ENCODE assay signal across 21 cellular contexts in the genomic region with DNA sequence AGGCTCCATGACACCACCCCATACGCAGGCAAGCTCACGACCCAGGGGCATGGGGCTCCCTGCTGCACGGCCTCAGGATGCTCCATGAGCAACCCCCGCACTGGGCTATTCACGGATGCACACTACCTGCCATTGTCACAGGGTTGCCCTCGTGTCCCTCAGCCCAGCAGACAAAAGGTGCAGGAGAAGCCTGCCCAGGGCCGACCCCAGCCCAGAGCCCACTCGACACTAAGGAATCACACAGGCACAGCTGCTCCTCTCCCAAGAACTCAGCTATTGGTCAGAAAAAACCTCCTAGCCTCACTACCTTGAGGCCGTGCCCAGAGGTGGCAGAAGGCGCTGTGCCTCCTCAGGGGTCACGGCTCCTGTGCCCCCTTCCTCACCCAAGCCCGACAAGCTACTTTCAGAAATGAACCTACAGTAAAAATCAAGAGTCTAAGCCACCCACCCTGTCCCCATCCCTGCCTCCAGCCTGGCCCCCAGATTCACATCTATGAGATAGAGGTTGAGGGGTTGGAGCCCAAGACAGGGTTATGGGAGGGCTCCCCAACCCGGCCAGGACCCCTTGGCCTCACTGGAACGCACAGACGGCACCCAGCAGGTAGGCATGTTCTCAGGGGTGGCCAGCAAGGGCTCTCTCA. TPM values are rescaled to one million over a fixed set of nuclear protein-coding genes. Genes with fewer than 3 reads are reported as not detected.
DNase-seq lines count a peak whose midpoint lies in the region; ATAC-seq and TF ChIP-seq lines count a peak whose summit lies in the region.
"Had no signal": no experiment of that assay in that cellular context is flagged by ENCODE, and none has a peak within 500 bp of the region (broad histone marks: within the 10 kb centered on the region; RNA-seq: fewer than 3 reads in every experiment).

No MANE protein-coding gene starts in this region.

- no peak for TF ChIP-seq POLR2A in gastrocnemius medialis (IDR thresholded peaks at IDR 0.05)

- peak overlapping the region; percentile 89 to 90 (median 90) for H3K27ac ChIP-seq in gastrocnemius medialis
- no peak overlapping the region for H3K27ac ChIP-seq in effector memory CD4-positive, alpha-beta T cell (ENCODE audit: insufficient read depth, low read length, poor library complexity, severe bottlenecking)
- H3K27ac ChIP-seq: right lobe of liver had no signal

- ATAC-seq in gastrocnemius medialis (no peak), HG03097 (IDR thresholded peaks at IDR 0.05; ENCODE audit: low FRiP score, unreplicated experiment) (no peak)
- ATAC-seq: naive thymus-derived CD4-positive, alpha-beta T cell; stimulated activated naive B cell treated with anti-CD40 and anti-IgM and Interleukin-4, amounts not matched to agents 10 μg/mL and 1 μg/mL and 100 μg/mL, for 72 hours had no signal

- peak overlapping the region; percentile 20 for H3K4me3 Mint-ChIP-seq in glutamatergic neuron (ENCODE audit: unreplicated experiment)
- H3K4me3 Mint-ChIP-seq: activated naive CD8-positive, alpha-beta T cell treated with anti-CD3 and anti-CD28 coated beads, Interleukin-2, amount 10 ng/mL, durations not matched to agents 7 days and 5 days; B cell; naive thymus-derived CD4-positive, alpha-beta T cell; stimulated activated naive B cell treated with anti-CD40 and anti-IgM and Interleukin-4, amounts not matched to agents 10 μg/mL and 1 μg/mL and 100 μg/mL, for 72 hours; T-helper 1 cell treated with Interleukin-12 subunit alpha and Interleukin-12 subunit beta and Interleukin-4 antibody, amounts not matched to agents 30 μg/mL and 1 μg/mL, for 36 hours had no signal

- peaks cover 18% of the 10 kb centered on the region for H3K9me3 Mint-ChIP-seq in glutamatergic neuron (ENCODE audit: unreplicated experiment)
- H3K9me3 Mint-ChIP-seq: activated naive CD8-positive, alpha-beta T cell treated with anti-CD3 and anti-CD28 coated beads, Interleukin-2, amount 10 ng/mL, durations not matched to agents 7 days and 5 days; stimulated activated naive B cell treated with anti-CD40 and anti-IgM and Interleukin-4, amounts not matched to agents 10 μg/mL and 1 μg/mL and 100 μg/mL, for 72 hours; T-helper 1 cell treated with Interleukin-12 subunit alpha and Interleukin-12 subunit beta and Interleukin-4 antibody, amounts not matched to agents 30 μg/mL and 1 μg/mL, for 36 hours had no signal

- no peaks in the 10 kb centered on the region for H3K9me3 ChIP-seq in gastrocnemius medialis
- no peaks in the 10 kb centered on the region for H3K9me3 ChIP-seq in effector memory CD4-positive, alpha-beta T cell (ENCODE audit: control insufficient read depth, low read length)
- H3K9me3 ChIP-seq: left lung, right lobe of liver had no signal

- DNase-seq in D341Med (ENCODE audit: low spot score) (peak; percentile 11), glutamatergic neuron (no peak), gastrocnemius medialis (no peak), NCI-H146 (lab: John Stamatoyannopoulos, UW) (no peak), NCI-H1417 treated with DMSO at 0.1 percent for 48 hours (lab: John Stamatoyannopoulos, UW) (no peak)
- peak; percentile 17 for DNase-seq in activated CD8-positive, alpha-beta memory T cell treated with anti-CD3 and anti-CD28 coated beads, Interleukin-2, amount 50 U/mL, for 48 hours
- DNase-seq in effector memory CD4-positive, alpha-beta T cell: no peak
- DNase-seq: activated CD4-positive, CD25-positive, alpha-beta regulatory T cell treated with anti-CD3 and anti-CD28 coated beads, Interleukin-2, amount 50 U/mL, for 72 hours; activated naive CD8-positive, alpha-beta T cell treated with anti-CD3 and anti-CD28 coated beads, Interleukin-2, amount 10 ng/mL, durations not matched to agents 7 days and 5 days; cerebellar nuclear complex; erythroblast; naive thymus-derived CD4-positive, alpha-beta T cell; NCI-H1694 treated with DMSO at 0.1 percent for 48 hours; NCI-H524; right lobe of liver; stimulated activated naive B cell treated with anti-CD40 and anti-IgM and Interleukin-4, amounts not matched to agents 10 μg/mL and 1 μg/mL and 100 μg/mL, for 72 hours had no signal

- H3K4me1 ChIP-seq in gastrocnemius medialis: peaks cover 22 to 34% of the 10 kb centered on the region in 2 donors
- H3K4me1 ChIP-seq in effector memory CD4-positive, alpha-beta T cell (ENCODE audit: control insufficient read depth, insufficient read depth, low read length, poor library complexity, severe bottlenecking): no peaks in the 10 kb centered on the region
- H3K4me1 ChIP-seq: right lobe of liver had no signal

- H3K4me1 Mint-ChIP-seq in glutamatergic neuron (ENCODE audit: low read depth, unreplicated experiment): peaks cover 48% of the 10 kb centered on the region
- H3K4me1 Mint-ChIP-seq: stimulated activated naive B cell treated with anti-CD40 and anti-IgM and Interleukin-4, amounts not matched to agents 10 μg/mL and 1 μg/mL and 100 μg/mL, for 72 hours had no signal

- in situ Hi-C loops in gastrocnemius medialis (cut with MboI; ENCODE audit: low sequenced_read_pairs in 4 of 4): no loop called here

- H3K36me3 Mint-ChIP-seq in glutamatergic neuron (ENCODE audit: unreplicated experiment): peaks cover 3% of the 10 kb centered on the region

- TF ChIP-seq CTCF in glutamatergic neuron (IDR thresholded peaks at IDR 0.05; ENCODE audit: partially characterized antibody, unreplicated experiment) (no peak), gastrocnemius medialis (IDR thresholded peaks at IDR 0.05 in 4 of 5, conservative IDR thresholded peaks at IDR 0.05 in 1 of 5) (no peak)

- H3K4me3 ChIP-seq in gastrocnemius medialis: no peak overlapping the region
- no peak overlapping the region for H3K4me3 ChIP-seq in effector memory CD4-positive, alpha-beta T cell (ENCODE audit: insufficient read depth, low read depth, low read length, poor library complexity, severe bottlenecking)
- H3K4me3 ChIP-seq: left lung, right lobe of liver had no signal

- H3K36me3 ChIP-seq in gastrocnemius medialis: peaks cover 0 to 32% of the 10 kb centered on the region in 2 donors
- peaks cover 22% of the 10 kb centered on the region for H3K36me3 ChIP-seq in effector memory CD4-positive, alpha-beta T cell (ENCODE audit: control insufficient read depth, insufficient read depth, low read length)

- intact Hi-C loops in gastrocnemius medialis (cut with DNase I; ENCODE audit: low total_unique reads): no loop called here

- no peaks in the 10 kb centered on the region for H3K27me3 ChIP-seq in gastrocnemius medialis
- no peaks in the 10 kb centered on the region for H3K27me3 ChIP-seq in effector memory CD4-positive, alpha-beta T cell (replicated peaks; ENCODE audit: control insufficient read depth, insufficient read depth, low read length, poor library complexity, severe bottlenecking)
- H3K27me3 ChIP-seq: left lung, right lobe of liver had no signal

- peaks cover 38% of the 10 kb centered on the region for H3K27me3 Mint-ChIP-seq in glutamatergic neuron (ENCODE audit: unreplicated experiment)
- H3K27me3 Mint-ChIP-seq: activated naive CD8-positive, alpha-beta T cell treated with anti-CD3 and anti-CD28 coated beads, Interleukin-2, amount 10 ng/mL, durations not matched to agents 7 days and 5 days; B cell; naive thymus-derived CD4-positive, alpha-beta T cell; stimulated activated naive B cell treated with anti-CD40 and anti-IgM and Interleukin-4, amounts not matched to agents 10 μg/mL and 1 μg/mL and 100 μg/mL, for 72 hours had no signal

- peak overlapping the region; percentile 80 for H3K27ac Mint-ChIP-seq in glutamatergic neuron (ENCODE audit: unreplicated experiment)
- H3K27ac Mint-ChIP-seq: activated naive CD8-positive, alpha-beta T cell treated with anti-CD3 and anti-CD28 coated beads, Interleukin-2, amount 10 ng/mL, durations not matched to agents 7 days and 5 days; B cell; stimulated activated naive B cell treated with anti-CD40 and anti-IgM and Interleukin-4, amounts not matched to agents 10 μg/mL and 1 μg/mL and 100 μg/mL, for 72 hours; T-helper 1 cell treated with Interleukin-12 subunit alpha and Interleukin-12 subunit beta and Interleukin-4 antibody, amounts not matched to agents 30 μg/mL and 1 μg/mL, for 36 hours had no signal

RNA-seq across cellular contexts. Expression of gene SPATC1L, which starts 6.4 kb away (rescaled TPM):
- total RNA-seq in glutamatergic neuron (ENCODE audit: unreplicated experiment): 58.7 TPM
- 10 to 100 TPM in 1 of 4 donors, 1 to 10 TPM in 3; 1.5 to 11.9 (median 3.0) TPM for total RNA-seq in gastrocnemius medialis

RNA-seq across cellular contexts. Expression of gene FTCD, which starts 35.2 kb away (rescaled TPM):
- total RNA-seq in glutamatergic neuron (ENCODE audit: unreplicated experiment) (13.4 TPM), gastrocnemius medialis (under 1 TPM in 2 of 4 donors, not detected in 2; 0.33 to 0.95 TPM)
- total RNA-seq: LHCN-M2 had no signal

RNA-seq across cellular contexts. Expression of gene LSS, which starts 38.0 kb away (rescaled TPM):
- total RNA-seq in glutamatergic neuron (ENCODE audit: unreplicated experiment) (390 TPM), gastrocnemius medialis (10 to 100 TPM; 26.4 to 47.2 (median 32.7) TPM)

Comparison
In these comparisons a context has a peak if more than half of its experiments do, and no peak if none do; other contexts are left out.
1. DNase-seq: peak in D341Med (single experiment) and activated CD8-positive, alpha-beta memory T cell treated with anti-CD3 and anti-CD28 coated beads, Interleukin-2, amount 50 U/mL, for 48 hours (single experiment); none in glutamatergic neuron (single experiment), gastrocnemius medialis (0 of 2), NCI-H146 (single experiment), effector memory CD4-positive, alpha-beta T cell (0 of 3) and NCI-H1417 treated with DMSO at 0.1 percent for 48 hours (single experiment).